8 cellular contexts compared by ENCODE assay signal in the genomic region with DNA sequence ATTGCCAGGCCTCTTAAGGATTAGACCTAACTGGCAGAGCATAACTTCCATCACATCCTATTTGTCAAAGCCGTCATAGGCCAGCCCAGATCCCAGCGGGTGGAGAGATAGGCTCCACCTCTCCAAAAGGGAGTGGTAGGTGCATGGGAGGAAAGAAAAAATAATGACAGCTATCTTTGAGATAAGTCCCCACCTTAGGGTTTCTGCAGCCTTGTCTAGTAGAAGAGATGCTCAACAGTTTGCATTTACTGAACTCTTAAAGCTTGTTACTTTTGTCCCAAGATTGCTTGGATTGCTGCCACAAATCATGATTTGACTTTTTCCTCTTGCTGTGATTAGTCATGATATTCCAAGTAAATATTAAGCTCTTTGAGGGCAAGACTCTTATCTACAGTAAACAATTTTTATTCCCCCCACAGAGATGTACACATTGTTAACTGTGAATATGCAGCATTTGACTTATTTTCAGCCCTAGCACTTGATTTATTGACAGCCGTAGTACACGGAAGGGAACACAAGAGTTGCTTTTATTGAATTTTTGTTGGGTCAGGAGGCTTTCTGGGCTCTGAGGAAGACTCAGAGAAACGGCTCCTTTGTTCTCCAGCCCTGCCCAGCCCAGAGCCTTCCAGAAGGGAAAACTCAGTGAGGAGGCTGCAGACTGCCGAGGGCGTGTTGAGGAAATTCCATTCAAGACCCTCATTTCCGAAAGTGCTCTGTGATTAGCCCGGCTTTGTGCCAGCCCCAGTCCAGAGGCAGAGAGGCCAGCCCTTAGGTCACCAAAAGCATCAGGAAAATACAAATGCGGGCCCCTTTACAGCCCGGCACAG.
DNase-seq lines count a peak whose midpoint lies in the region; ATAC-seq and TF ChIP-seq lines count a peak whose summit lies in the region.

No MANE protein-coding gene starts in this region.

- H3K4me1 ChIP-seq in tibial nerve: peaks cover 0 to 44% (median 26%) of the 10 kb centered on the region in 4 donors

- H3K27ac Mint-ChIP-seq in T-cell: no peak overlapping the region

- no peaks in the 10 kb centered on the region for H3K36me3 Mint-ChIP-seq in T-cell

- H3K4me3 ChIP-seq in epithelial cell of esophagus (ENCODE audit: low read length) (no peak overlapping the region), tibial nerve (no peak overlapping the region)

- peak; percentile 60 to 73 for TF ChIP-seq EP300 in tibial nerve (IDR thresholded peaks at IDR 0.05)

- TF ChIP-seq CTCF in epithelial cell of esophagus (IDR thresholded peaks at IDR 0.05; ENCODE audit: insufficient read depth, low read depth, low read length, missing control alignments) (no peak), tibial nerve (IDR thresholded peaks at IDR 0.05) (no peak)

- no peak for TF ChIP-seq POLR2A in tibial nerve (IDR thresholded peaks at IDR 0.05)

- WGBS in tibial nerve, 2 donors: 23 to 24% methylated on average over 11 of the region's 11 CpGs

- H3K27me3 Mint-ChIP-seq in T-cell: peaks cover 31 to 33% of the 10 kb centered on the region in 2 donors

- H3K9me3 ChIP-seq in tibial nerve: peaks cover 0 to 6% (median 0%) of the 10 kb centered on the region in 4 donors

- no peak overlapping the region for H3K4me3 Mint-ChIP-seq in T-cell

- peaks cover 0 to 4% (median 0%) of the 10 kb centered on the region in 3 donors for H3K4me1 Mint-ChIP-seq in T-cell

- POLR2A ChIA-PET in T-cell (lab: Charles Lee): no interaction called here

- CTCF ChIA-PET in T-cell (lab: Charles Lee): interaction anchor here in 1 of 2 donors (1.0 kb wide), 1 partner anchor 282 kb away, joined by 3 read pairs; no protein-coding TSS in a partner anchor

- peak; percentile 83 for DNase-seq in NCI-H2227 treated with DMSO at 0.1 percent for 48 hours (lab: John Stamatoyannopoulos, UW)
- DNase-seq in epithelial cell of esophagus (ENCODE audit: low read depth): peak; percentile 28
- peak; percentile 55 to 95 for DNase-seq in lung microvascular endothelial cell (ENCODE audit: low read depth in 2 of 2)
- DNase-seq in tibial nerve (ENCODE audit: low spot score in 2 of 2): peak; percentile 20 to 31
- no peak for DNase-seq in DMS153 (lab: John Stamatoyannopoulos, UW)
- no peak for DNase-seq in T-cell
- DNase-seq in GOT3 (lab: John Stamatoyannopoulos, UW): no peak

- ATAC-seq in T-cell (replicated peaks in 1 of 4) (no peak), HG03442 (IDR thresholded peaks at IDR 0.05; ENCODE audit: unreplicated experiment) (no peak)

- H3K36me3 ChIP-seq in tibial nerve: no peaks in the 10 kb centered on the region

- H3K9me3 Mint-ChIP-seq in T-cell: no peaks in the 10 kb centered on the region

- H3K27ac ChIP-seq in tibial nerve: peak overlapping the region; percentile 68 to 95 (median 82)

- H3K27me3 ChIP-seq in tibial nerve: no peaks in the 10 kb centered on the region

Comparison
In these comparisons a context has a peak if more than half of its experiments do, and no peak if none do; other contexts are left out.
1. DNase-seq: peak in NCI-H2227 treated with DMSO at 0.1 percent for 48 hours (single experiment), epithelial cell of esophagus (single experiment), lung microvascular endothelial cell (2 of 2) and tibial nerve (2 of 2); none in DMS153 (single experiment), T-cell (0 of 34) and GOT3 (single experiment).